In the genomic region with DNA sequence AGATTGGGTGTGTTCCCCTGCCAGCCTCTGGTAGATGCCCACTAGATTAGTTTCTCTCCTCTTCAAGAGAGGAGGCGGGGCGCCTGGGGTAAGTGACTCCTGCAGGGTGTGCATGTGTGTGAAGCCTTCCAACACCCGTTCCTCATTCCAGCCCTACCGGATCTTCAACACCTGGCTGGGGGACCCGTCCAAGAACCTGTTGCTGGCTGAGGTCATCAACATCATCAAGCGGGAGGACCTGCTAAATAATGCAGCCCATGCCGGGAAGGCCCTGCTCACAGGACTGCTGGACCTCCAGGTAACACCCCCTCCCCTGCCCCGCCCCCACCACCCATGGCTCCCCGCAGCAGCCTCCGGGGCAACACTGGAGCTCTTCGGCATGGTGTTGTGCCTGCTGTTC, we compare ENCODE assay signal across 1 cellular context.
TF ChIP-seq lines count a peak whose summit lies in the region.

No MANE protein-coding gene starts in this region.

TF ChIP-seq in WTC11, 78 proteins besides CTCF, POLR2A, EP300 and RAD21 (continued from another document):
- TF ChIP-seq ZNF317 (CRISPR knock-in tag; IDR thresholded peaks at IDR 0.05; ENCODE audit: borderline replicate concordance, low read depth), result no peak
- TF ChIP-seq, protein P1, sequence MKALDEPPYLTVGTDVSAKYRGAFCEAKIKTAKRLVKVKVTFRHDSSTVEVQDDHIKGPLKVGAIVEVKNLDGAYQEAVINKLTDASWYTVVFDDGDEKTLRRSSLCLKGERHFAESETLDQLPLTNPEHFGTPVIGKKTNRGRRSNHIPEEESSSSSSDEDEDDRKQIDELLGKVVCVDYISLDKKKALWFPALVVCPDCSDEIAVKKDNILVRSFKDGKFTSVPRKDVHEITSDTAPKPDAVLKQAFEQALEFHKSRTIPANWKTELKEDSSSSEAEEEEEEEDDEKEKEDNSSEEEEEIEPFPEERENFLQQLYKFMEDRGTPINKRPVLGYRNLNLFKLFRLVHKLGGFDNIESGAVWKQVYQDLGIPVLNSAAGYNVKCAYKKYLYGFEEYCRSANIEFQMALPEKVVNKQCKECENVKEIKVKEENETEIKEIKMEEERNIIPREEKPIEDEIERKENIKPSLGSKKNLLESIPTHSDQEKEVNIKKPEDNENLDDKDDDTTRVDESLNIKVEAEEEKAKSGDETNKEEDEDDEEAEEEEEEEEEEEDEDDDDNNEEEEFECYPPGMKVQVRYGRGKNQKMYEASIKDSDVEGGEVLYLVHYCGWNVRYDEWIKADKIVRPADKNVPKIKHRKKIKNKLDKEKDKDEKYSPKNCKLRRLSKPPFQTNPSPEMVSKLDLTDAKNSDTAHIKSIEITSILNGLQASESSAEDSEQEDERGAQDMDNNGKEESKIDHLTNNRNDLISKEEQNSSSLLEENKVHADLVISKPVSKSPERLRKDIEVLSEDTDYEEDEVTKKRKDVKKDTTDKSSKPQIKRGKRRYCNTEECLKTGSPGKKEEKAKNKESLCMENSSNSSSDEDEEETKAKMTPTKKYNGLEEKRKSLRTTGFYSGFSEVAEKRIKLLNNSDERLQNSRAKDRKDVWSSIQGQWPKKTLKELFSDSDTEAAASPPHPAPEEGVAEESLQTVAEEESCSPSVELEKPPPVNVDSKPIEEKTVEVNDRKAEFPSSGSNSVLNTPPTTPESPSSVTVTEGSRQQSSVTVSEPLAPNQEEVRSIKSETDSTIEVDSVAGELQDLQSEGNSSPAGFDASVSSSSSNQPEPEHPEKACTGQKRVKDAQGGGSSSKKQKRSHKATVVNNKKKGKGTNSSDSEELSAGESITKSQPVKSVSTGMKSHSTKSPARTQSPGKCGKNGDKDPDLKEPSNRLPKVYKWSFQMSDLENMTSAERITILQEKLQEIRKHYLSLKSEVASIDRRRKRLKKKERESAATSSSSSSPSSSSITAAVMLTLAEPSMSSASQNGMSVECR (CRISPR knock-in tag; IDR thresholded peaks at IDR 0.05; ENCODE audit: borderline replicate concordance), result no peak
- TF ChIP-seq, protein P2, sequence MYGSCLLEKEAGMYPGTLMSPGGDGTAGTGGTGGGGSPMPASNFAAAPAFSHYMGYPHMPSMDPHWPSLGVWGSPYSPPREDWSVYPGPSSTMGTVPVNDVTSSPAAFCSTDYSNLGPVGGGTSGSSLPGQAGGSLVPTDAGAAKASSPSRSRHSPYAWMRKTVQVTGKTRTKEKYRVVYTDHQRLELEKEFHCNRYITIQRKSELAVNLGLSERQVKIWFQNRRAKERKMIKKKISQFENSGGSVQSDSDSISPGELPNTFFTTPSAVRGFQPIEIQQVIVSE (CRISPR knock-in tag; IDR thresholded peaks at IDR 0.05; ENCODE audit: borderline replicate concordance), result no peak
- TF ChIP-seq, protein P3, sequence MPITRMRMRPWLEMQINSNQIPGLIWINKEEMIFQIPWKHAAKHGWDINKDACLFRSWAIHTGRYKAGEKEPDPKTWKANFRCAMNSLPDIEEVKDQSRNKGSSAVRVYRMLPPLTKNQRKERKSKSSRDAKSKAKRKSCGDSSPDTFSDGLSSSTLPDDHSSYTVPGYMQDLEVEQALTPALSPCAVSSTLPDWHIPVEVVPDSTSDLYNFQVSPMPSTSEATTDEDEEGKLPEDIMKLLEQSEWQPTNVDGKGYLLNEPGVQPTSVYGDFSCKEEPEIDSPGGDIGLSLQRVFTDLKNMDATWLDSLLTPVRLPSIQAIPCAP (CRISPR knock-in tag; IDR thresholded peaks at IDR 0.05), result no peak
